ENCODE assay signal across 22 cellular contexts in the genomic region with DNA sequence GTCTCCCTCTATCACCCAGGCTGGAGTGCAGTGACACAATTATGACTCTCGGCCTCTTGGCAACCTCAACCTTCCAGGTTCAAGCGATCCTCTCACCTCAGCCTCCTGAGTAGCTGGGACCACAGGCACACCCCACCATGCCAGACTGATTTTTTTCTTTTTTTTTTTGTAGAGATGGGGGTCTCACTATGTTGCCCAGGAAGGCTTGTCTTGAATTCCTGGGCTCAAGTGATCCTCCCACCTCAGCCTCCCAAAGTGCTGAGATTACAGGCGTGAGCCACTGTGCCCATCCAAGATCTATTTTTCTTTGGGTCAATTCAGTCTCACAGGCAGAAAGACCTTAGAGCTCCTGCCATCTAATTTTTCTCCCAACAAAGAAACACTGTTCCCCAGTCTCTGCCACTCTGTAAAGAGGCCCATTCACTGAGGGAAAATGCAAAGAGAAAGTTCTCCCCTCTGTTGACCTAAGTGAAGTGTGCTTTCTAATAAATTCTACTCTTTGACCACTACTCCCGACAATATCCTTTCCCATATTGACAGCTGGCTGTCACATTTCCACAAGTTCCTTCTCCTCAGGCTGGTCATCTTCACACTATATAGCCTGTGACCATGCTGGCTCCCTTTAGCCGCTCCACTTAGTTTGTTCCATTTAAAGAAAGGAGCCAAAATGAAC. TPM values are rescaled to one million over a fixed set of nuclear protein-coding genes. Genes with fewer than 3 reads are reported as not detected.
"Had no signal": no experiment of that assay in that cellular context is flagged by ENCODE, and none has a peak within 500 bp of the region (broad histone marks: within the 10 kb centered on the region; RNA-seq: fewer than 3 reads in every experiment).

No MANE protein-coding gene starts in this region.

- H3K36me3 ChIP-seq: breast epithelium, prostate gland, uterus had no signal

- H3K4me3 ChIP-seq: breast epithelium, prostate gland, right atrium auricular region, transverse colon, uterus had no signal

- H3K9me3 Mint-ChIP-seq: activated naive CD8-positive, alpha-beta T cell treated with anti-CD3 and anti-CD28 coated beads for 36 hours; activated T-cell treated with anti-CD3 and anti-CD28 coated beads, Interleukin-2, amount 50 U/mL, for 24 hours; central memory CD8-positive, alpha-beta T cell; effector memory CD8-positive, alpha-beta T cell; nephron progenitor cell; stimulated activated naive CD8-positive, alpha-beta T cell treated with anti-CD3 and anti-CD28 coated beads, Interleukin-15, Interleukin-2, amounts not matched to agents 100 ng/mL and 50 ng/mL, for 24 hours had no signal

- H3K4me1 ChIP-seq: breast epithelium, prostate gland, right atrium auricular region, transverse colon, uterus had no signal

- H3K4me1 Mint-ChIP-seq: central memory CD8-positive, alpha-beta T cell; nephron progenitor cell had no signal

- H3K27ac Mint-ChIP-seq: activated naive CD8-positive, alpha-beta T cell treated with anti-CD3 and anti-CD28 coated beads for 36 hours; activated T-cell treated with anti-CD3 and anti-CD28 coated beads, Interleukin-2, amount 50 U/mL, for 24 hours; nephron progenitor cell; stimulated activated naive CD8-positive, alpha-beta T cell treated with anti-CD3 and anti-CD28 coated beads, Interleukin-15, Interleukin-2, amounts not matched to agents 100 ng/mL and 50 ng/mL, for 24 hours had no signal

- H3K4me3 Mint-ChIP-seq: activated naive CD8-positive, alpha-beta T cell treated with anti-CD3 and anti-CD28 coated beads for 36 hours; activated T-cell treated with anti-CD3 and anti-CD28 coated beads, Interleukin-2, amount 50 U/mL, for 24 hours; central memory CD8-positive, alpha-beta T cell; effector memory CD8-positive, alpha-beta T cell; nephron progenitor cell; stimulated activated naive CD8-positive, alpha-beta T cell treated with anti-CD3 and anti-CD28 coated beads, Interleukin-15, Interleukin-2, amounts not matched to agents 100 ng/mL and 50 ng/mL, for 24 hours had no signal

- H3K27ac ChIP-seq: breast epithelium, prostate gland, right atrium auricular region, transverse colon, uterus had no signal

- ATAC-seq: effector memory CD8-positive, alpha-beta T cell; esophagus mucosa; left ventricle myocardium superior had no signal

- H3K27me3 Mint-ChIP-seq: activated naive CD8-positive, alpha-beta T cell treated with anti-CD3 and anti-CD28 coated beads for 36 hours; activated T-cell treated with anti-CD3 and anti-CD28 coated beads, Interleukin-2, amount 50 U/mL, for 24 hours; central memory CD8-positive, alpha-beta T cell; effector memory CD8-positive, alpha-beta T cell; stimulated activated naive CD8-positive, alpha-beta T cell treated with anti-CD3 and anti-CD28 coated beads, Interleukin-15, Interleukin-2, amounts not matched to agents 100 ng/mL and 50 ng/mL, for 24 hours had no signal

- DNase-seq: activated CD4-positive, CD25-positive, alpha-beta regulatory T cell treated with anti-CD3 and anti-CD28 coated beads, Interleukin-2, amount 50 U/mL, for 72 hours; activated CD8-positive, alpha-beta memory T cell treated with anti-CD3 and anti-CD28 coated beads, Interleukin-2, amount 50 U/mL, for 4 hours; activated naive CD4-positive, alpha-beta T cell treated with Interleukin-2 at 50 U/mL for 16 hours; activated naive CD8-positive, alpha-beta T cell treated with anti-CD3 and anti-CD28 coated beads for 36 hours; activated T-cell treated with anti-CD3 and anti-CD28 coated beads, Interleukin-2, amount 50 U/mL, for 24 hours; dorsolateral prefrontal cortex; effector memory CD8-positive, alpha-beta T cell; hippocampal formation; left ventricle myocardium superior; mammary epithelial cell; nephron progenitor cell; occipital lobe; stimulated activated CD4-positive, alpha-beta T cell treated with anti-CD3 and anti-CD28 coated beads, Interleukin-4, amount 100 ng/mL, for 24 hours; transverse colon; uterus had no signal

- H3K27me3 ChIP-seq: breast epithelium, dorsolateral prefrontal cortex, right atrium auricular region, transverse colon, uterus had no signal

- H3K9me3 ChIP-seq: breast epithelium, prostate gland, right atrium auricular region, transverse colon, uterus had no signal

RNA-seq across cellular contexts. Expression of gene SAMD15, which starts 23.6 kb away (rescaled TPM):
- total RNA-seq: T-helper 1 cell treated with Interleukin-12 subunit alpha and Interleukin-12 subunit beta and Interleukin-4 antibody, amounts not matched to agents 30 ng/mL and 1 ng/mL, for 36 hours had no signal
